8 cellular contexts compared by ENCODE assay signal in genomic region chr10:35642023-35642792, GRCh38. TPM values are rescaled to one million over a fixed set of nuclear protein-coding genes. Genes with fewer than 3 reads are reported as not detected.
A peak's percentile ranks its signal among the peaks of the same experiment; 100 is the strongest.
DNase-seq lines count a peak whose midpoint lies in the region; ATAC-seq and TF ChIP-seq lines count a peak whose summit lies in the region.

TSS of gene FZD8 (minus strand) at chr10:35642296. CDS start at chr10:35641429, 867 bp downstream.

- peaks cover 11 to 23% (median 11%) of the 10 kb centered on the region in 3 donors for H3K4me1 Mint-ChIP-seq in IgD-negative memory B cell
- H3K4me1 Mint-ChIP-seq in activated naive CD4-positive, alpha-beta T cell treated with anti-CD3 and anti-CD28 coated beads for 36 hours (ENCODE audit: low read depth), result peaks cover 19% of the 10 kb centered on the region

- DNase-seq in DMS79 treated with DMSO at 0.1 percent for 48 hours (lab: John Stamatoyannopoulos, UW), result peak; percentile 49
- DNase-seq in RPMI8226, result peak; percentile 85
- peak; percentile 75 for DNase-seq in activated naive CD4-positive, alpha-beta T cell treated with anti-CD3 and anti-CD28 coated beads for 36 hours

- H3K27me3 ChIP-seq in gastroesophageal sphincter, result no peaks in the 10 kb centered on the region
- peaks cover 97% of the 10 kb centered on the region for H3K27me3 ChIP-seq in neutrophil
- H3K27me3 ChIP-seq in subcutaneous abdominal adipose tissue (ENCODE audit: control insufficient read depth in 5 of 5, insufficient read depth in 4 of 5, low read length in 5 of 5), result peaks cover 0 to 2% (median 0%) of the 10 kb centered on the region in 5 donors

- no CpG with 5 or more reads among the region's 82 CpGs for WGBS in gastroesophageal sphincter (ENCODE audit: low coverage in 1 of 2), 2 donors

- peaks cover 0 to 1% (median 0%) of the 10 kb centered on the region in 3 donors for H3K9me3 Mint-ChIP-seq in IgD-negative memory B cell
- no peaks in the 10 kb centered on the region for H3K9me3 Mint-ChIP-seq in activated naive CD4-positive, alpha-beta T cell treated with anti-CD3 and anti-CD28 coated beads for 36 hours

- TF ChIP-seq CTCF in gastroesophageal sphincter (IDR thresholded peaks at IDR 0.05) (peak in 2 of 4 experiments; percentile 23 to 30), neutrophil (IDR thresholded peaks at IDR 0.05) (no peak)

- no peaks in the 10 kb centered on the region for H3K36me3 Mint-ChIP-seq in IgD-negative memory B cell
- H3K36me3 Mint-ChIP-seq in activated naive CD4-positive, alpha-beta T cell treated with anti-CD3 and anti-CD28 coated beads for 36 hours (ENCODE audit: low read depth), result no peaks in the 10 kb centered on the region

- H3K27ac ChIP-seq in gastroesophageal sphincter (peak within 1 kb of the TSS; percentile 64 to 97 (median 84)), neutrophil (no peak within 1 kb of the TSS), subcutaneous abdominal adipose tissue (ENCODE audit: low read depth, low read length) (peak within 1 kb of the TSS; percentile 69)

- H3K4me3 ChIP-seq in gastroesophageal sphincter (peak within 1 kb of the TSS; percentile 61 to 65), neutrophil (ENCODE audit: low read depth in 1 of 2, low read length in 1 of 2) (peak within 1 kb of the TSS; percentile 49 to 55), subcutaneous abdominal adipose tissue (ENCODE audit: low read depth in 1 of 5, low read length in 5 of 5) (peak within 1 kb of the TSS; percentile 71 to 92 (median 86))

- peak; percentile 70 to 85 for TF ChIP-seq POLR2A in gastroesophageal sphincter (IDR thresholded peaks at IDR 0.05)

- peak within 1 kb of the TSS in 4 of 5 donors; percentile 51 to 69 (median 60) for H3K9ac ChIP-seq in subcutaneous abdominal adipose tissue (ENCODE audit: low read length in 5 of 5)

- intact Hi-C loops in activated naive CD4-positive, alpha-beta T cell treated with anti-CD3 and anti-CD28 coated beads for 36 hours (cut with micrococcal nuclease), result loop anchor here (1.0 to 5.0 kb wide), 5 partner anchors 300 to 647 kb away; no protein-coding TSS in a partner anchor

- H3K36me3 ChIP-seq in gastroesophageal sphincter (no peaks in the 10 kb centered on the region), neutrophil (no peaks in the 10 kb centered on the region), subcutaneous abdominal adipose tissue (ENCODE audit: control insufficient read depth in 5 of 5, insufficient read depth in 5 of 5, low read length in 5 of 5) (peaks cover 0 to 5% (median 0%) of the 10 kb centered on the region in 5 donors)

- peaks cover 37% of the 10 kb centered on the region for H3K27me3 Mint-ChIP-seq in IgD-negative memory B cell
- peaks cover 41% of the 10 kb centered on the region for H3K27me3 Mint-ChIP-seq in activated naive CD4-positive, alpha-beta T cell treated with anti-CD3 and anti-CD28 coated beads for 36 hours (ENCODE audit: low read depth)

- ATAC-seq in GM21717 (IDR thresholded peaks at IDR 0.05; ENCODE audit: unreplicated experiment) (peak; percentile 95), gastroesophageal sphincter (peak; percentile 93)

- no peaks in the 10 kb centered on the region for H3K9me3 ChIP-seq in gastroesophageal sphincter
- no peaks in the 10 kb centered on the region for H3K9me3 ChIP-seq in neutrophil
- peaks cover 0 to 1% (median 0%) of the 10 kb centered on the region in 5 donors for H3K9me3 ChIP-seq in subcutaneous abdominal adipose tissue (ENCODE audit: control insufficient read depth in 5 of 5, low read length in 5 of 5)

- H3K4me1 ChIP-seq in gastroesophageal sphincter, result peaks cover 0 to 57% (median 8%) of the 10 kb centered on the region in 3 donors
- H3K4me1 ChIP-seq in neutrophil (ENCODE audit: control insufficient read depth in 1 of 2, insufficient read depth in 1 of 2, low read depth in 1 of 2, low read length in 1 of 2), result peaks cover 34 to 38% of the 10 kb centered on the region in 2 experiments
- peaks cover 0 to 51% (median 47%) of the 10 kb centered on the region in 5 donors for H3K4me1 ChIP-seq in subcutaneous abdominal adipose tissue (ENCODE audit: control insufficient read depth in 5 of 5, insufficient read depth in 5 of 5, low read length in 5 of 5)

- H3K4me3 Mint-ChIP-seq in IgD-negative memory B cell, result peak within 1 kb of the TSS; percentile 87 to 99 (median 95)
- H3K4me3 Mint-ChIP-seq in activated naive CD4-positive, alpha-beta T cell treated with anti-CD3 and anti-CD28 coated beads for 36 hours, result peak within 1 kb of the TSS; percentile 78

- CTCF ChIA-PET in activated naive CD4-positive, alpha-beta T cell treated with anti-CD3 and anti-CD28 coated beads for 36 hours (lab: Charles Lee), result no interaction called here

- TF ChIP-seq EP300 in gastroesophageal sphincter (IDR thresholded peaks at IDR 0.05), result no peak

- peak within 1 kb of the TSS in 1 of 3 donors; percentile 73 for H3K27ac Mint-ChIP-seq in IgD-negative memory B cell
- no peak within 1 kb of the TSS for H3K27ac Mint-ChIP-seq in activated naive CD4-positive, alpha-beta T cell treated with anti-CD3 and anti-CD28 coated beads for 36 hours

RNA-seq across cellular contexts. Expression of gene FZD8, which starts in this region (rescaled TPM):
- not detected for polyA plus RNA-seq in IgD-negative memory B cell
- total RNA-seq in activated naive CD4-positive, alpha-beta T cell treated with anti-CD3 and anti-CD28 coated beads for 36 hours, result under 1 TPM; 0.15 to 0.19 TPM
- total RNA-seq in gastroesophageal sphincter, result 10 to 100 TPM in 1 of 4 donors, 1 to 10 TPM in 3; 5.3 to 11.8 (median 8.7) TPM

Comparison
In these comparisons a context has a peak if more than half of its experiments do, and no peak if none do; other contexts are left out.
1. RNA of gene FZD8 (total RNA-seq): 5.3 to 11.8 TPM in gastroesophageal sphincter; 0.15 to 0.19 TPM in activated naive CD4-positive, alpha-beta T cell treated with anti-CD3 and anti-CD28 coated beads for 36 hours; every median in the first group is over 4 times any median in the second.
2. Peak in DNase-seq in activated naive CD4-positive, alpha-beta T cell treated with anti-CD3 and anti-CD28 coated beads for 36 hours; RNA of the gene not detected or under 1 TPM.
3. Peak in every context shown above with its lines, with median percentiles within 50 percentile points of each other: DNase-seq and H3K4me3 ChIP-seq.